16 cellular contexts compared by ENCODE assay signal in genomic region chr5:131206772-131207171, GRCh38. TPM values are rescaled to one million over a fixed set of nuclear protein-coding genes. Genes with fewer than 3 reads are reported as not detected.
A peak's percentile ranks its signal among the peaks of the same experiment; 100 is the strongest.
DNase-seq lines count a peak whose midpoint lies in the region; ATAC-seq and TF ChIP-seq lines count a peak whose summit lies in the region.
"Had no signal": no experiment of that assay in that cellular context is flagged by ENCODE, and none has a peak within 500 bp of the region (broad histone marks: within the 10 kb centered on the region; RNA-seq: fewer than 3 reads in every experiment).

No MANE protein-coding gene starts in this region.

- peaks cover 3% of the 10 kb centered on the region for H3K36me3 Mint-ChIP-seq in activated B cell treated with CpG ODN at 0.5 μM for 24 hours (ENCODE audit: low read depth)
- peaks cover 0 to 3% (median 3%) of the 10 kb centered on the region in 3 donors for H3K36me3 Mint-ChIP-seq in naive thymus-derived CD8-positive, alpha-beta T cell

- CTCF ChIA-PET in activated B cell treated with CpG ODN at 0.5 μM for 24 hours (lab: Charles Lee) = no interaction called here

- H3K4me3 Mint-ChIP-seq in activated B cell treated with CpG ODN at 0.5 μM for 24 hours = no peak overlapping the region
- H3K4me3 Mint-ChIP-seq in naive thymus-derived CD8-positive, alpha-beta T cell = no peak overlapping the region
- H3K4me3 Mint-ChIP-seq: activated CD8-positive, alpha-beta T cell treated with anti-CD3 and anti-CD28 coated beads for 36 hours; nephron progenitor cell had no signal

- no peak for TF ChIP-seq CTCF in HL-60 (IDR thresholded peaks at IDR 0.05; ENCODE audit: insufficient read depth, low read length)
- TF ChIP-seq CTCF in activated B cell treated with CpG ODN at 0.5 μM for 24 hours (IDR thresholded peaks at IDR 0.05) = no peak

- POLR2A ChIA-PET in activated B cell treated with CpG ODN at 0.5 μM for 24 hours (lab: Charles Lee) = interaction anchor here (0.6 kb wide), 2 partner anchors 46 to 51 kb away, joined by 3 read pairs; no protein-coding TSS in a partner anchor
- POLR2A ChIA-PET in naive thymus-derived CD8-positive, alpha-beta T cell (lab: Charles Lee) = interaction anchor here (0.7 to 1.5 kb wide), 3 partner anchors 10 to 57 kb away, joined by 3 to 6 read pairs (median 3); partner anchors contain the start of gene CDC42SE2

- intact Hi-C loops in activated B cell treated with CpG ODN at 0.5 μM for 24 hours (cut with micrococcal nuclease) = no loop called here
- intact Hi-C loops in Right ventricle myocardium superior (cut with DNase I) = no loop called here

- no peaks in the 10 kb centered on the region for H3K27me3 ChIP-seq in HL-60 (ENCODE audit: insufficient read depth, poor library complexity, severe bottlenecking)
- H3K27me3 ChIP-seq: cardiac muscle cell, esophagus muscularis mucosa, tibial nerve had no signal

- peak overlapping the region; percentile 4 for H3K27ac Mint-ChIP-seq in activated B cell treated with CpG ODN at 0.5 μM for 24 hours
- peak overlapping the region in 8 of 10 donors; percentile 2 to 93 (median 47) for H3K27ac Mint-ChIP-seq in naive thymus-derived CD8-positive, alpha-beta T cell
- H3K27ac Mint-ChIP-seq: nephron progenitor cell had no signal

- no peak for ATAC-seq in activated B cell treated with CpG ODN at 0.5 μM for 24 hours (ENCODE audit: low read depth)
- ATAC-seq in naive thymus-derived CD8-positive, alpha-beta T cell = no peak
- no peak for ATAC-seq in GM21381 (IDR thresholded peaks at IDR 0.05; ENCODE audit: unreplicated experiment)
- no peak for ATAC-seq in GM19397 (IDR thresholded peaks at IDR 0.05; ENCODE audit: unreplicated experiment)
- no peak for ATAC-seq in Right ventricle myocardium superior (ENCODE audit: poor library complexity)
- ATAC-seq: activated CD8-positive, alpha-beta T cell treated with anti-CD3 and anti-CD28 coated beads for 36 hours; K562 had no signal

- no peaks in the 10 kb centered on the region for H3K9me3 Mint-ChIP-seq in activated B cell treated with CpG ODN at 0.5 μM for 24 hours
- H3K9me3 Mint-ChIP-seq in naive thymus-derived CD8-positive, alpha-beta T cell = no peaks in the 10 kb centered on the region
- H3K9me3 Mint-ChIP-seq: activated CD8-positive, alpha-beta T cell treated with anti-CD3 and anti-CD28 coated beads for 36 hours; nephron progenitor cell had no signal

- H3K27ac ChIP-seq in HL-60 (replicated peaks) = 0 out of 2 replicates have a peak overlapping the region, but pooled peaks have one; percentile 1
- H3K27ac ChIP-seq: cardiac muscle cell, esophagus muscularis mucosa, tibial nerve had no signal

- no peaks in the 10 kb centered on the region for H3K27me3 Mint-ChIP-seq in activated B cell treated with CpG ODN at 0.5 μM for 24 hours
- H3K27me3 Mint-ChIP-seq in naive thymus-derived CD8-positive, alpha-beta T cell = no peaks in the 10 kb centered on the region
- H3K27me3 Mint-ChIP-seq: activated CD8-positive, alpha-beta T cell treated with anti-CD3 and anti-CD28 coated beads for 36 hours had no signal

- no peak for DNase-seq in HL-60 (ENCODE audit: low read depth in 1 of 2, low spot score in 1 of 2)
- DNase-seq in NOMO-1 treated with DMSO at 0.1 percent for 48 hours (lab: John Stamatoyannopoulos, UW; ENCODE audit: unreplicated experiment) = peak; percentile 88
- DNase-seq in activated B cell treated with CpG ODN at 0.5 μM for 24 hours = no peak
- no peak for DNase-seq in naive thymus-derived CD8-positive, alpha-beta T cell
- DNase-seq in Right ventricle myocardium superior = no peak
- DNase-seq: activated CD8-positive, alpha-beta T cell treated with anti-CD3 and anti-CD28 coated beads for 36 hours; GF-D8; NCI-H1417; nephron progenitor cell had no signal

- H3K4me1 Mint-ChIP-seq in activated B cell treated with CpG ODN at 0.5 μM for 24 hours = peaks cover 45% of the 10 kb centered on the region
- H3K4me1 Mint-ChIP-seq in naive thymus-derived CD8-positive, alpha-beta T cell = peaks cover 20 to 51% (median 44%) of the 10 kb centered on the region in 4 donors

- no peak overlapping the region for H3K4me3 ChIP-seq in HL-60 (replicated peaks; ENCODE audit: insufficient read depth, low read length)
- H3K4me3 ChIP-seq: cardiac muscle cell, esophagus muscularis mucosa, K562, lung, tibial nerve had no signal

RNA-seq across cellular contexts. Expression of gene LYRM7, which starts 36.0 kb away (rescaled TPM):
- total RNA-seq in activated B cell treated with CpG ODN at 0.5 μM for 24 hours (11.9 and 13.1 TPM in 2 replicates), Right ventricle myocardium superior (29.7 TPM)
- 10 to 100 TPM; 16.5 to 17.7 TPM for total RNA-seq in naive thymus-derived CD8-positive, alpha-beta T cell
- 10 to 100 TPM in 1 of 3 donors, 1 to 10 TPM in 2; 9.3 to 13.6 (median 9.8) TPM for polyA plus RNA-seq in naive thymus-derived CD8-positive, alpha-beta T cell

RNA-seq across cellular contexts. Expression of gene HINT1, which starts 41.7 kb away (rescaled TPM):
- total RNA-seq in activated B cell treated with CpG ODN at 0.5 μM for 24 hours (201 and 212 TPM in 2 replicates), Right ventricle myocardium superior (194 TPM)
- total RNA-seq in naive thymus-derived CD8-positive, alpha-beta T cell = 100 to 1,000 TPM; 252 to 272 TPM
- polyA plus RNA-seq in naive thymus-derived CD8-positive, alpha-beta T cell = 100 to 1,000 TPM; 366 to 428 (median 408) TPM

RNA-seq across cellular contexts. Expression of gene CDC42SE2, which starts 57.1 kb away (rescaled TPM):
- 114 and 122 TPM in 2 replicates for total RNA-seq in activated B cell treated with CpG ODN at 0.5 μM for 24 hours
- total RNA-seq in naive thymus-derived CD8-positive, alpha-beta T cell = 100 to 1,000 TPM; 313 to 326 TPM
- 100 to 1,000 TPM; 423 to 544 (median 480) TPM for polyA plus RNA-seq in naive thymus-derived CD8-positive, alpha-beta T cell
- total RNA-seq in Right ventricle myocardium superior = 9.3 TPM

Comparison
In these comparisons a context has a peak if more than half of its experiments do, and no peak if none do; other contexts are left out.
1. RNA of gene CDC42SE2, which starts 57.1 kb away (total RNA-seq): 313 to 326 TPM in naive thymus-derived CD8-positive, alpha-beta T cell and 114 to 122 TPM in activated B cell treated with CpG ODN at 0.5 μM for 24 hours; 9.3 TPM in Right ventricle myocardium superior (single experiment); every median in the first group is over 10 times any median in the second.